ENCODE assay signal across 8 cellular contexts in genomic region chr15:90871716-90872480, GRCh38. TPM values are rescaled to one million over a fixed set of nuclear protein-coding genes. Genes with fewer than 3 reads are reported as not detected.
DNase-seq lines count a peak whose midpoint lies in the region; ATAC-seq and TF ChIP-seq lines count a peak whose summit lies in the region.

No MANE protein-coding gene starts in this region.

- TF ChIP-seq CTCF in smooth muscle cell (IDR thresholded peaks at IDR 0.05; ENCODE audit: borderline replicate concordance, insufficient read depth, poor library complexity, severe bottlenecking), result no peak

- H3F3A ChIP-seq in smooth muscle cell (ENCODE audit: low read depth), result peaks cover 36% of the 10 kb centered on the region

- no peaks in the 10 kb centered on the region for H3K27me3 ChIP-seq in adipocyte (replicated peaks; ENCODE audit: control insufficient read depth, insufficient read depth, low read length)
- H3K27me3 ChIP-seq in smooth muscle cell (ENCODE audit: low read depth), result no peaks in the 10 kb centered on the region

- peak overlapping the region; percentile 81 for H3K4me3 ChIP-seq in GM08714 (ENCODE audit: low read length)
- peak overlapping the region; percentile 94 for H3K4me3 ChIP-seq in adipocyte (ENCODE audit: low read length)
- peak overlapping the region; percentile 48 for H3K4me3 ChIP-seq in iPS-11a (ENCODE audit: low read depth, low read length)
- H3K4me3 ChIP-seq in smooth muscle cell, result peak overlapping the region; percentile 80

- H3K36me3 ChIP-seq in adipocyte (ENCODE audit: control insufficient read depth, insufficient read depth, low read length, severe bottlenecking) (peaks cover 14% of the 10 kb centered on the region), smooth muscle cell (ENCODE audit: low read depth) (no peaks in the 10 kb centered on the region)

- peaks cover 30% of the 10 kb centered on the region for H4K20me1 ChIP-seq in smooth muscle cell (ENCODE audit: low read depth)

- DNase-seq in adipocyte (ENCODE audit: low read depth), result peak; percentile 64
- DNase-seq in smooth muscle cell (lab: John Stamatoyannopoulos, UW; ENCODE audit: unreplicated experiment), result no peak
- no peak for DNase-seq in activated gamma-delta T cell treated with Interleukin-2 at 50 U/mL for 16 hours
- no peak for DNase-seq in superior temporal gyrus (ENCODE audit: extremely low spot score)
- DNase-seq in ureter (ENCODE audit: low spot score), result no peak

- H2AFZ ChIP-seq in smooth muscle cell (ENCODE audit: low read depth), result no peak overlapping the region

- peaks cover 36% of the 10 kb centered on the region for H3K79me2 ChIP-seq in smooth muscle cell (ENCODE audit: low read depth)

- peak overlapping the region; percentile 99 for H3K9ac ChIP-seq in adipocyte (ENCODE audit: low read length)
- H3K9ac ChIP-seq in smooth muscle cell (ENCODE audit: low read depth), result peak overlapping the region; percentile 90

- ATAC-seq in HG03175 (IDR thresholded peaks at IDR 0.05; ENCODE audit: unreplicated experiment), result peak; percentile 25

- no peaks in the 10 kb centered on the region for H3K9me3 ChIP-seq in adipocyte (ENCODE audit: control insufficient read depth, low read length)
- no peaks in the 10 kb centered on the region for H3K9me3 ChIP-seq in smooth muscle cell (replicated peaks; ENCODE audit: low read depth)

- H3K4me1 ChIP-seq in adipocyte (ENCODE audit: control insufficient read depth, insufficient read depth, low read length), result peaks cover 44% of the 10 kb centered on the region
- H3K4me1 ChIP-seq in smooth muscle cell (ENCODE audit: low read depth), result peaks cover 55% of the 10 kb centered on the region

- 3% methylated on average over 46 of the region's 77 CpGs for WGBS in smooth muscle cell (ENCODE audit: low lambda C conversion rate)

- H3K27ac ChIP-seq in smooth muscle cell (ENCODE audit: low read depth), result peak overlapping the region; percentile 91

- peak overlapping the region; percentile 92 for H3K4me2 ChIP-seq in smooth muscle cell

RNA-seq across cellular contexts. Expression of gene FURIN, which starts 3.5 kb away (rescaled TPM):
- total RNA-seq in smooth muscle cell (52.5 and 66.0 TPM in 2 replicates), ureter (41.3 TPM)
- polyA plus RNA-seq in smooth muscle cell, result 113 and 121 TPM in 2 replicates

RNA-seq across cellular contexts. Expression of gene FES, which starts 12.4 kb away (rescaled TPM):
- total RNA-seq in smooth muscle cell, result 4.9 and 6.3 TPM in 2 replicates
- polyA plus RNA-seq in smooth muscle cell, result 6.2 and 8.2 TPM in 2 replicates
- total RNA-seq in ureter, result 36.2 TPM

RNA-seq across cellular contexts. Expression of gene MAN2A2, which starts 31.2 kb away (rescaled TPM):
- 7.1 and 11.0 TPM in 2 replicates for total RNA-seq in smooth muscle cell
- 9.7 and 15.3 TPM in 2 replicates for polyA plus RNA-seq in smooth muscle cell
- total RNA-seq in ureter, result 58.5 TPM
